Comparison of ENCODE assay signal across 26 cellular contexts in the genomic region with DNA sequence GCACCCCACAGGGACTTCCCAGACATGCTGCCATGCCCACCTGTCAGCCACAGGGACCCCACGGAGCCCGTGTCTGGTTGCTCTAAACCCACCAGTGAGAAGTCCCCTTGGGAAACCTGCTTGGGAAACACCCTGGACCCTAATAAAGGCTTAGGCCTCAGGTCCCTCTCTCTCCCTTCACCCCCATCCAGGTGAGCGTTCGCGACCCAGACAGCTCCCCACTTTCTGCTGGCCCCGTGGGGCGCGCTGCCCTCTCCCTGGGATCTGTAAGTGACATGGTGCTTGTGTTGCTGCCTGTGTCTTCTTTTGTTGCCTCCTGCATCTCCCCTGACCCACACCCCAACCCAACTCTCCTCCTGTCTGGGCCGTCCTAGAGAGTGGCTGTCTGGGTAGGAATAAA. TPM values are rescaled to one million over a fixed set of nuclear protein-coding genes. Genes with fewer than 3 reads are reported as not detected.
"Had no signal": no experiment of that assay in that cellular context is flagged by ENCODE, and none has a peak within 500 bp of the region (broad histone marks: within the 10 kb centered on the region; RNA-seq: fewer than 3 reads in every experiment).

No MANE protein-coding gene starts in this region.

- H3K4me3 ChIP-seq: coronary artery, dorsolateral prefrontal cortex, esophagus squamous epithelium, gastrocnemius medialis, heart right ventricle, left lung, lower lobe of right lung had no signal

- H3K36me3 ChIP-seq: esophagus squamous epithelium, gastrocnemius medialis, heart right ventricle, left lung, lower lobe of right lung had no signal

- H3K9me3 ChIP-seq: esophagus squamous epithelium, gastrocnemius medialis, left lung, lower lobe of right lung had no signal

- FAIRE-seq: colon, endothelial cell of umbilical vein, islet of Langerhans, keratinocyte had no signal

- DNase-seq: dermis blood vessel endothelial cell; dorsolateral prefrontal cortex; effector CD4-positive, alpha-beta T cell; effector memory CD4-positive, alpha-beta T cell; esophagus squamous epithelium; foreskin fibroblast; foreskin melanocyte; gastrocnemius medialis; glutamatergic neuron; head of caudate nucleus; heart right ventricle; hippocampal formation; left cardiac atrium; left ventricle myocardium superior; lower lobe of right lung; mesenchymal stem cell; midbrain had no signal

- H3K27me3 ChIP-seq: esophagus squamous epithelium, gastrocnemius medialis had no signal

- H3K4me1 ChIP-seq: esophagus squamous epithelium, gastrocnemius medialis, left lung, lower lobe of right lung had no signal

- H3K27ac ChIP-seq: coronary artery, dorsolateral prefrontal cortex, esophagus squamous epithelium, gastrocnemius medialis, heart right ventricle, left lung, lower lobe of right lung had no signal

RNA-seq across cellular contexts. Expression of a gene that starts 47.1 kb away (rescaled TPM):
- total RNA-seq: endothelial cell of umbilical vein, esophagus squamous epithelium, glomerular endothelial cell, lung microvascular endothelial cell, mononuclear cell had no signal
- polyA plus RNA-seq: endothelial cell of umbilical vein had no signal
